In the genomic region with DNA sequence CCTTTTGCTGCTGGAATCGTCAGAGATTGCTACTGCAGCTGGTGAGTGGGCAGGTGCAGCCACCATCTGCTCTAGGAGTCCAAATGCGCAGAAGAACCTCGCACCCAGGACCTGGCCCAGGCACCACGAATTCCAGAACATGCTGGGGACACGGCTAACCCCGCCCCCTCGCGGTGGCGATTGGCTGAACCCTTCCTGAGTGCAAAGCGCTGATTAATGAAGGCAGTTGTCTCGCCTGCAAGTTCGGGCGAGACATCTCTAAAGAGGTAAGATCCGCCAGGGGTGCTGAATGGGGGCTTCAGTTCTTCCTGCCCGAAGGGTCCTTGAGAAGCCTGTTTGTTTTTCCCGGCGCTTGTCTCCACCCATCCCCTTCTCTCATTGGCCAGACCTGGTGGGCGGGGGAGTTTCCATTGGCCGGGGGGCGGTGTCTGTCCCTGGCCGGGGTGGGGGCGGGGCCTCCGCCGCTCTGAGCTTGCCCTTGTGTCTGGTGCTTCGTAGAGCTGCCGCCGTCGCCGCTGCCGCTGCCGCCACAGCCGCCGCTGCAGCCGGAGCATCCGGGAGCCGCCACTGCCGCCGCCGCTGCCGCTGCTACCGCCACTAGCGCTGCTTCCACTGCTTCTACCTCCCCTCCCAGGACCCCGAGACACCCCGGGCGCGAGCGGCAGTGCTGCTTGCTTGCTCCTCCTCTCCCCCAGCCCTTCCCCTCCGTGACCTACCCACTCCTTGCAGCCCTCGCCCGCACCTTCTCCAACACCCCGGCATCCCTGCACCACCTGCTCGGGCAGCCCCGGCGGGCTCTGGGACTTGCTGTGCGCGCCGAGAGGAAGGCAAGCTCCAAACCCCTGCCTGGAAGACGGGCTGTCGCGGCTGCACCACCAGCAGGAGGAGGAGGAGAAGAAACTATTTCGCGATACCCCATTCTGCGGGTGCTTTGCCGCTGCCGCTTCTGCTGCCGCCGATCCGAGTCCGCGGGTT, we compare ENCODE assay signal across 8 cellular contexts. TPM values are rescaled to one million over a fixed set of nuclear protein-coding genes. Genes with fewer than 3 reads are reported as not detected.
DNase-seq lines count a peak whose midpoint lies in the region; ATAC-seq and TF ChIP-seq lines count a peak whose summit lies in the region.

A gene (plus strand): TSS at position 495 of the 975 bp plus-strand sequence.

- H3K9me3 ChIP-seq in colonic mucosa, result no peaks in the 10 kb centered on the region

- H3K27ac Mint-ChIP-seq in activated CD4-positive, alpha-beta T cell treated with anti-CD3 and anti-CD28 coated beads, Interleukin-2, amount 10 ng/mL, durations not matched to agents 24 days and 14 days, result no peak within 1 kb of the TSS

- H3K36me3 ChIP-seq in colonic mucosa, result no peaks in the 10 kb centered on the region
- no peaks in the 10 kb centered on the region for H3K36me3 ChIP-seq in kidney epithelial cell (ENCODE audit: control insufficient read depth, insufficient read depth, low read length)

- H3K4me3 ChIP-seq in colonic mucosa (peak within 1 kb of the TSS; percentile 51), kidney epithelial cell (ENCODE audit: low read depth, low read length) (peak within 1 kb of the TSS; percentile 52)

- intact Hi-C loops in activated CD4-positive, alpha-beta T cell treated with anti-CD3 and anti-CD28 coated beads, Interleukin-2, amount 10 ng/mL, durations not matched to agents 24 days and 14 days (cut with micrococcal nuclease), result no loop called here
- intact Hi-C loops in colonic mucosa (cut with DNase I), result no loop called here

- H3K27me3 ChIP-seq in colonic mucosa (peaks cover 32% of the 10 kb centered on the region), kidney epithelial cell (ENCODE audit: control insufficient read depth, insufficient read depth, low read length) (peaks cover 28% of the 10 kb centered on the region)

- H3K4me1 ChIP-seq in colonic mucosa, result no peaks in the 10 kb centered on the region

- peaks cover 10% of the 10 kb centered on the region for H3K4me1 Mint-ChIP-seq in activated CD4-positive, alpha-beta T cell treated with anti-CD3 and anti-CD28 coated beads, Interleukin-2, amount 10 ng/mL, durations not matched to agents 24 days and 14 days

- peak; percentile 90 for ATAC-seq in HG03039 (IDR thresholded peaks at IDR 0.05; ENCODE audit: unreplicated experiment)

- peak; percentile 21 for TF ChIP-seq CTCF in colonic mucosa (IDR thresholded peaks at IDR 0.05)
- TF ChIP-seq CTCF in kidney epithelial cell (IDR thresholded peaks at IDR 0.05; ENCODE audit: insufficient read depth, low read length, poor library complexity, severe bottlenecking), result no peak

- no peaks in the 10 kb centered on the region for H3K9me3 Mint-ChIP-seq in activated CD4-positive, alpha-beta T cell treated with anti-CD3 and anti-CD28 coated beads, Interleukin-2, amount 10 ng/mL, durations not matched to agents 24 days and 14 days

- no peaks in the 10 kb centered on the region for H3K36me3 Mint-ChIP-seq in activated CD4-positive, alpha-beta T cell treated with anti-CD3 and anti-CD28 coated beads, Interleukin-2, amount 10 ng/mL, durations not matched to agents 24 days and 14 days (ENCODE audit: low read depth)

- H3K27ac ChIP-seq in colonic mucosa, result no peak within 1 kb of the TSS

- H3K9ac ChIP-seq in colonic mucosa (ENCODE audit: low read depth in 2 of 2, low read length in 2 of 2), result no peak within 1 kb of the TSS

- peaks cover 31% of the 10 kb centered on the region for H3K27me3 Mint-ChIP-seq in activated CD4-positive, alpha-beta T cell treated with anti-CD3 and anti-CD28 coated beads, Interleukin-2, amount 10 ng/mL, durations not matched to agents 24 days and 14 days

- H3K4me3 Mint-ChIP-seq in activated CD4-positive, alpha-beta T cell treated with anti-CD3 and anti-CD28 coated beads, Interleukin-2, amount 10 ng/mL, durations not matched to agents 24 days and 14 days, result peak within 1 kb of the TSS; percentile 82

- DNase-seq in DMS79 (lab: John Stamatoyannopoulos, UW) (peak; percentile 7), DMS79 treated with DMSO at 0.1 percent for 48 hours (lab: John Stamatoyannopoulos, UW) (no peak), NCI-H2171 (lab: John Stamatoyannopoulos, UW) (peak; percentile 73), colonic mucosa (peak; percentile 85), kidney epithelial cell (ENCODE audit: low read depth) (peak; percentile 43)
- DNase-seq in activated CD4-positive, alpha-beta T cell treated with anti-CD3 and anti-CD28 coated beads, Interleukin-2, amount 10 ng/mL, durations not matched to agents 24 days and 14 days, result peak; percentile 88
- peak; percentile 30 to 63 (median 50) for DNase-seq in stimulated activated CD4-positive, alpha-beta T cell treated with anti-CD3 and anti-CD28 coated beads, Interleukin-12 subunit alpha, Interleukin-12 subunit beta, amount 100 ng/mL, for 48 hours (ENCODE audit: low read depth in 2 of 3, low spot score in 1 of 3)

RNA-seq across cellular contexts. Expression of the gene that starts here (rescaled TPM):
- not detected in 2 replicates for total RNA-seq in activated CD4-positive, alpha-beta T cell treated with anti-CD3 and anti-CD28 coated beads, Interleukin-2, amount 10 ng/mL, durations not matched to agents 24 days and 14 days
- 1 to 10 TPM; 1.2 to 2.8 TPM for total RNA-seq in colonic mucosa
- total RNA-seq in kidney epithelial cell, result 0.14 and 0.42 TPM in 2 replicates

Comparison
In these comparisons a context has a peak if more than half of its experiments do, and no peak if none do; other contexts are left out.
1. Peak in DNase-seq in activated CD4-positive, alpha-beta T cell treated with anti-CD3 and anti-CD28 coated beads, Interleukin-2, amount 10 ng/mL, durations not matched to agents 24 days and 14 days; RNA of the gene not detected or under 1 TPM.
2. Peak in DNase-seq and H3K4me3 ChIP-seq in kidney epithelial cell; RNA of the gene not detected or under 1 TPM.